In genomic region chr14:59028476-59029202, GRCh38 we compare ENCODE assay signal across 8 cellular contexts.
DNase-seq lines count a peak whose midpoint lies in the region; ATAC-seq and TF ChIP-seq lines count a peak whose summit lies in the region.

No MANE protein-coding gene starts in this region.

- peak overlapping the region; percentile 37; the same call in 1 of the 2 replicates for H3K4me2 ChIP-seq in DOHH2 (ENCODE audit: low read length)

- 0 to 2% (median 2%) methylated on average over 5 of the region's 5 CpGs for WGBS in heart left ventricle, 4 donors
- 1 to 4% (median 1%) methylated on average over 5 of the region's 5 CpGs for WGBS in psoas muscle, 3 donors

- ATAC-seq in GM21360 (IDR thresholded peaks at IDR 0.05; ENCODE audit: unreplicated experiment) (peak; percentile 88), HG03520 (IDR thresholded peaks at IDR 0.05; ENCODE audit: unreplicated experiment) (peak; percentile 73), heart left ventricle (peak in 3 of 4 donors; percentile 74 to 92 (median 86)), psoas muscle (peak; percentile 68 to 89 (median 76))

- H3K4me3 ChIP-seq in DOHH2 (ENCODE audit: low read length) = no peak overlapping the region
- H3K4me3 ChIP-seq in heart left ventricle = no peak overlapping the region
- no peak overlapping the region for H3K4me3 ChIP-seq in psoas muscle

- H3K4me1 ChIP-seq in DOHH2 (ENCODE audit: control insufficient read depth, low read length) (no peaks in the 10 kb centered on the region), heart left ventricle (peaks cover 0 to 10% (median 0%) of the 10 kb centered on the region in 12 donors), psoas muscle (no peaks in the 10 kb centered on the region)

- no peaks in the 10 kb centered on the region for H3F3A ChIP-seq in DOHH2 (ENCODE audit: control insufficient read depth, insufficient read depth)

- no peaks in the 10 kb centered on the region for H4K20me1 ChIP-seq in DOHH2 (ENCODE audit: control insufficient read depth, insufficient read depth, low read depth, low read length)

- no peaks in the 10 kb centered on the region for H3K9me3 ChIP-seq in DOHH2 (ENCODE audit: control insufficient read depth, insufficient read depth, low read length)
- no peaks in the 10 kb centered on the region for H3K9me3 ChIP-seq in heart left ventricle
- H3K9me3 ChIP-seq in psoas muscle = no peaks in the 10 kb centered on the region

- H3K79me2 ChIP-seq in DOHH2 (ENCODE audit: control insufficient read depth, low read length) = no peaks in the 10 kb centered on the region

- TF ChIP-seq CTCF in DOHH2 (IDR thresholded peaks at IDR 0.05; ENCODE audit: low read depth, low read length, poor library complexity, severe bottlenecking) (peak; percentile 87), heart left ventricle (IDR thresholded peaks at IDR 0.05) (peak; percentile 60 to 81 (median 72)), psoas muscle (IDR thresholded peaks at IDR 0.05) (peak; percentile 76)

- no peak for TF ChIP-seq POLR2A in heart left ventricle (IDR thresholded peaks at IDR 0.05)

- DNase-seq in NCI-H524 treated with DMSO at 0.1 percent for 48 hours (lab: John Stamatoyannopoulos, UW) (peak; percentile 66), heart left ventricle (peak in 4 of 5 donors; percentile 35 to 62 (median 51)), psoas muscle (peak; percentile 38 to 64)
- peak; percentile 17 for DNase-seq in activated naive CD4-positive, alpha-beta T cell treated with anti-CD3 and anti-CD28 coated beads, Interleukin-2, amount 50 U/mL, for 16 hours
- no peak for DNase-seq in activated CD8-positive, alpha-beta memory T cell treated with anti-CD3 and anti-CD28 coated beads, Interleukin-2, amount 50 U/mL, for 48 hours

- H3K27ac ChIP-seq in DOHH2 (ENCODE audit: low read depth, low read length) (no peak overlapping the region), heart left ventricle (no peak overlapping the region), psoas muscle (no peak overlapping the region)

- peaks cover 27% of the 10 kb centered on the region; the same call in 1 of the 2 replicates for H3K27me3 ChIP-seq in DOHH2 (ENCODE audit: control insufficient read depth, low read length)
- H3K27me3 ChIP-seq in heart left ventricle = no peaks in the 10 kb centered on the region
- no peaks in the 10 kb centered on the region for H3K27me3 ChIP-seq in psoas muscle (ENCODE audit: insufficient read depth in 3 of 3, low read length in 2 of 3)

- H3K9me2 ChIP-seq in DOHH2 (replicated peaks; ENCODE audit: control insufficient read depth, low read length) = no peaks in the 10 kb centered on the region

- intact Hi-C loops in heart left ventricle (cut with DNase I) = loop anchor here in 8 of 10 donors (5.0 to 10.0 kb wide), 4 partner anchors 384 to 416 kb away; partner anchors contain the start of gene DACT1 (in 4 of the 8)
- intact Hi-C loops in psoas muscle (cut with DNase I) = loop anchor here (1.0 to 10.0 kb wide), 6 partner anchors 94 to 426 kb away; partner anchors contain the start of gene DACT1 (in 1 of the 2)

- H3K36me3 ChIP-seq in DOHH2 (ENCODE audit: control insufficient read depth, low read length) (no peaks in the 10 kb centered on the region), heart left ventricle (no peaks in the 10 kb centered on the region), psoas muscle (ENCODE audit: insufficient read depth in 1 of 2, low read depth in 1 of 2) (no peaks in the 10 kb centered on the region)
